Comparison of ENCODE assay signal across 26 cellular contexts in the genomic region with DNA sequence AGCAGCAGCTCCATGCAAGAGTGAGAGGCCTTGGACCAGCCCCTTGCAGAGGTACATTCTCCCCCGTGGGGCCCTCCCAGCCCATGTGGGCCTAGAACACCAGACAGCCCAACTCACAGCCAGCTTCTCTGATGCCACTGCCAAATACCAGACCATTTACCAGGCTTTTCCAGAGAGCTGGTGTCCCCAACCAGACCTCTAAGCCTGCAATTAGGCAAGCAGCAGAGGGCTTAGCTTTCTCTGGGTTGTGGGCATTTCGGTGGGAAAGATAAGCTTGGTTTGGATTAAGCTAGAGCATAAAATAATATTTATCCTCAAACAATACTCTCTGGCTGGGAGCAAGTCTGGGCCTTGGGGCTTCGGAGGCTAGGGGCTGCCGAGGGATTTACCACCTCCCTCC.
"Had no signal": no experiment of that assay in that cellular context is flagged by ENCODE, and none has a peak within 500 bp of the region (broad histone marks: within the 10 kb centered on the region; RNA-seq: fewer than 3 reads in every experiment).

No MANE protein-coding gene starts in this region.

- H3K4me1 Mint-ChIP-seq: activated CD4-positive, alpha-beta T cell treated with anti-CD3 and anti-CD28 coated beads for 36 hours; activated CD4-positive, alpha-beta T cell treated with anti-CD3 and anti-CD28 coated beads, Interleukin-2, amount 10 ng/mL, durations not matched to agents 7 days and 5 days; activated naive CD4-positive, alpha-beta T cell treated with anti-CD3 and anti-CD28 coated beads, Interleukin-2, amount 50 U/mL, for 24 hours; activated naive CD8-positive, alpha-beta T cell treated with anti-CD3 and anti-CD28 coated beads, Interleukin-2, amount 10 ng/mL, durations not matched to agents 7 days and 5 days had no signal

- H3K27ac Mint-ChIP-seq: activated CD4-positive, alpha-beta T cell treated with anti-CD3 and anti-CD28 coated beads for 36 hours; activated CD4-positive, alpha-beta T cell treated with anti-CD3 and anti-CD28 coated beads, Interleukin-2, amount 10 ng/mL, durations not matched to agents 7 days and 5 days; activated CD8-positive, alpha-beta T cell treated with anti-CD3 and anti-CD28 coated beads, Interleukin-2, amount 10 ng/mL, durations not matched to agents 7 days and 5 days; activated naive CD4-positive, alpha-beta T cell treated with anti-CD3 and anti-CD28 coated beads, Interleukin-2, amount 50 U/mL, for 24 hours; activated naive CD8-positive, alpha-beta T cell treated with anti-CD3 and anti-CD28 coated beads, Interleukin-2, amount 10 ng/mL, durations not matched to agents 7 days and 5 days; activated T-cell treated with anti-CD3 and anti-CD28 coated beads, Interleukin-2, amount 50 U/mL, for 24 hours; activated T-helper 2 cell treated with anti-CD3 and anti-CD28 coated beads, Interferon-gamma antibody, Interleukin-2, Interleukin-4, amounts not matched to agents 10 μg/mL and 5 μg/mL and 100 μg/mL, durations not matched to agents 14 hours and 24 hours and 36 hours; T-helper 1 cell treated with Interleukin-12 subunit alpha and Interleukin-12 subunit beta and Interleukin-4 antibody, amounts not matched to agents 30 μg/mL and 1 μg/mL, for 36 hours; T-helper 2 cell treated with Interferon-gamma antibody and Interleukin-4, amounts not matched to agents 5 μg/mL and 100 μg/mL, for 36 hours had no signal

- H3K27me3 Mint-ChIP-seq: activated CD4-positive, alpha-beta T cell treated with anti-CD3 and anti-CD28 coated beads for 36 hours; activated naive CD4-positive, alpha-beta T cell treated with anti-CD3 and anti-CD28 coated beads, Interleukin-2, amount 50 U/mL, for 24 hours; activated T-cell treated with anti-CD3 and anti-CD28 coated beads, Interleukin-2, amount 50 U/mL, for 24 hours had no signal

- H3K9me3 Mint-ChIP-seq: activated CD4-positive, alpha-beta T cell treated with anti-CD3 and anti-CD28 coated beads, Interleukin-2, amount 10 ng/mL, durations not matched to agents 7 days and 5 days; activated naive CD4-positive, alpha-beta T cell treated with anti-CD3 and anti-CD28 coated beads, Interleukin-2, amount 50 U/mL, for 24 hours; activated naive CD8-positive, alpha-beta T cell treated with anti-CD3 and anti-CD28 coated beads, Interleukin-2, amount 10 ng/mL, durations not matched to agents 7 days and 5 days; activated T-helper 2 cell treated with anti-CD3 and anti-CD28 coated beads, Interferon-gamma antibody, Interleukin-2, Interleukin-4, amounts not matched to agents 10 μg/mL and 5 μg/mL and 100 μg/mL, durations not matched to agents 14 hours and 24 hours and 36 hours; T-helper 2 cell treated with Interferon-gamma antibody and Interleukin-4, amounts not matched to agents 5 μg/mL and 100 μg/mL, for 36 hours; WTC11 had no signal

- H3K36me3 Mint-ChIP-seq: activated naive CD8-positive, alpha-beta T cell treated with anti-CD3 and anti-CD28 coated beads, Interleukin-2, amount 10 ng/mL, durations not matched to agents 7 days and 5 days; WTC11 had no signal

- DNase-seq: activated CD4-positive, alpha-beta T cell treated with anti-CD3 and anti-CD28 coated beads for 36 hours; activated CD4-positive, alpha-beta T cell treated with anti-CD3 and anti-CD28 coated beads, Interleukin-2, amount 10 ng/mL, durations not matched to agents 7 days and 5 days; activated CD4-positive, alpha-beta T cell treated with anti-CD3 and anti-CD28 coated beads, Interleukin-2, amount 50 U/mL, for 48 hours; activated CD8-positive, alpha-beta T cell treated with anti-CD3 and anti-CD28 coated beads, Interleukin-2, amount 10 ng/mL, durations not matched to agents 7 days and 5 days; activated gamma-delta T cell; activated naive CD4-positive, alpha-beta T cell treated with Interleukin-2 at 50 U/mL for 16 hours; activated naive CD8-positive, alpha-beta T cell treated with anti-CD3 and anti-CD28 coated beads, Interleukin-2, amount 10 ng/mL, durations not matched to agents 7 days and 5 days; activated T-cell treated with anti-CD3 and anti-CD28 coated beads, Interleukin-2, amount 50 U/mL, for 24 hours; body of pancreas; cerebellar nuclear complex; NCI-H1105; NCI-H1436; NCI-H1694; NCI-H2029; NCI-H345; NCI-H524 treated with DMSO at 0.1 percent for 48 hours; PC-3; Peyer's patch; RPMI8226; SHP77 treated with DMSO at 0.1 percent for 48 hours; SK-N-SH had no signal

- H3K4me3 Mint-ChIP-seq: activated CD4-positive, alpha-beta T cell treated with anti-CD3 and anti-CD28 coated beads for 36 hours; activated CD4-positive, alpha-beta T cell treated with anti-CD3 and anti-CD28 coated beads, Interleukin-2, amount 10 ng/mL, durations not matched to agents 7 days and 5 days; activated CD8-positive, alpha-beta T cell treated with anti-CD3 and anti-CD28 coated beads, Interleukin-2, amount 10 ng/mL, durations not matched to agents 7 days and 5 days; activated naive CD4-positive, alpha-beta T cell treated with anti-CD3 and anti-CD28 coated beads, Interleukin-2, amount 50 U/mL, for 24 hours; activated naive CD8-positive, alpha-beta T cell treated with anti-CD3 and anti-CD28 coated beads, Interleukin-2, amount 10 ng/mL, durations not matched to agents 7 days and 5 days; activated T-cell treated with anti-CD3 and anti-CD28 coated beads, Interleukin-2, amount 50 U/mL, for 24 hours; T-helper 1 cell treated with Interleukin-12 subunit alpha and Interleukin-12 subunit beta and Interleukin-4 antibody, amounts not matched to agents 30 μg/mL and 1 μg/mL, for 36 hours; T-helper 2 cell treated with Interferon-gamma antibody and Interleukin-4, amounts not matched to agents 5 μg/mL and 100 μg/mL, for 36 hours; WTC11 had no signal
